16 cellular contexts compared by ENCODE assay signal in the genomic region with DNA sequence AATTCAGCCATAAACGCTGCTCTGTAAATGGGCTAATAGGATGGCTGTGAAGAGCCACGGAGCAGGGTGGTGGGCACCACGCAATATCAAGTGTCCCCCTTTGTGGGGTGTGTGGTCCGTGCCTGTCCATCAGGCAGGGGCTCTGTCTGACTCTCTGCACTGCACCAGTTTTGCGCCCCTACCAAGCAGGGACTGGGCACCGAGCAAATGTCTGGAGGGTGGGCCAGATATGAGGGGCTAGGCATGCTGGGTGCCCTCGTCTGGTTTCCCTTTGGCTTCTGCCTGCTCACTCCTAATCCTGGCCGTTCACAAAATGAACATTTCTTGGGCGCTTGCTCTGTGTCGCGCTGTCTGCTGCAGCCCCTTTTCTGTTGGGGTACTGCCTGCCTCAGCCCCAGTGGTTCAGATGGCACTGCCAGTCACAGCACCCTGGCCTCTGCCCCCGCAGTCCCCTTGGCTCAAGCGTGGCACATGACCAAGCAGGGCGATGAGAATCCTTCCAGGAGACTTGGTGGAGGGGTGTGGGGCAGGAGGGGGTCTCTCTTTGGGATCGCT. TPM values are rescaled to one million over a fixed set of nuclear protein-coding genes. Genes with fewer than 3 reads are reported as not detected.
DNase-seq lines count a peak whose midpoint lies in the region; ATAC-seq, FAIRE-seq and TF ChIP-seq lines count a peak whose summit lies in the region.
"Had no signal": no experiment of that assay in that cellular context is flagged by ENCODE, and none has a peak within 500 bp of the region (broad histone marks: within the 10 kb centered on the region; RNA-seq: fewer than 3 reads in every experiment).

No MANE protein-coding gene starts in this region.

- H3K9me3 Mint-ChIP-seq in Caco-2 (ENCODE audit: unreplicated experiment), result peaks cover 10% of the 10 kb centered on the region
- H3K9me3 Mint-ChIP-seq in immature natural killer cell, result peaks cover 1 to 13% (median 7%) of the 10 kb centered on the region in 6 donors
- peaks cover 15% of the 10 kb centered on the region for H3K9me3 Mint-ChIP-seq in osteocyte (ENCODE audit: unreplicated experiment)

- intact Hi-C loops in Caco-2 (cut with micrococcal nuclease; ENCODE audit: unreplicated experiment), result no loop called here
- intact Hi-C loops in pancreas (cut with DNase I), result loop anchor here in 2 of 3 donors (10.0 kb wide), 2 partner anchors 160 to 180 kb away; a partner anchor contains a TSS

- WGBS in pancreas, 2 donors, result 82 to 84% methylated on average over 15 of the region's 15 CpGs

- no peak for ATAC-seq in T-helper 17 cell
- ATAC-seq in pancreas, result no peak
- no peak for ATAC-seq in HG03378 (IDR thresholded peaks at IDR 0.05; ENCODE audit: unreplicated experiment)

- H3K27me3 Mint-ChIP-seq in Caco-2 (ENCODE audit: insufficient read depth, unreplicated experiment), result no peaks in the 10 kb centered on the region
- no peaks in the 10 kb centered on the region for H3K27me3 Mint-ChIP-seq in T-helper 17 cell
- H3K27me3 Mint-ChIP-seq in immature natural killer cell (ENCODE audit: low read depth in 3 of 3), result peaks cover 0 to 7% (median 3%) of the 10 kb centered on the region in 3 donors
- H3K27me3 Mint-ChIP-seq in osteocyte (ENCODE audit: unreplicated experiment), result no peaks in the 10 kb centered on the region

- H3K9me3 ChIP-seq in Caco-2 (0 out of 2 replicates have a peak, but pooled peaks cover 4% of the 10 kb centered on the region), T-helper 17 cell (ENCODE audit: control insufficient read depth, low read length, poor library complexity, severe bottlenecking) (peaks cover 3% of the 10 kb centered on the region), pancreas (no peaks in the 10 kb centered on the region)
- H3K9me3 ChIP-seq: MG63, SJSA1 had no signal

- no peak overlapping the region for H3K4me3 ChIP-seq in Caco-2 (ENCODE audit: low read depth, low read length)
- H3K4me3 ChIP-seq in pancreas, result no peak overlapping the region
- H3K4me3 ChIP-seq: MG63, SJSA1 had no signal

- peaks cover 25% of the 10 kb centered on the region for H3K4me1 Mint-ChIP-seq in Caco-2 (ENCODE audit: low read depth, unreplicated experiment)
- H3K4me1 Mint-ChIP-seq in T-helper 17 cell, result peaks cover 24% of the 10 kb centered on the region
- peaks cover 29 to 33% of the 10 kb centered on the region in 2 donors for H3K4me1 Mint-ChIP-seq in immature natural killer cell
- H3K4me1 Mint-ChIP-seq in osteocyte (ENCODE audit: unreplicated experiment), result peaks cover 32% of the 10 kb centered on the region

- POLR2A ChIA-PET in Caco-2 (lab: Charles Lee), result interaction anchor here (0.6 kb wide), 1 partner anchor 288 kb away, joined by 3 read pairs; no protein-coding TSS in a partner anchor

- H3K36me3 Mint-ChIP-seq in Caco-2 (ENCODE audit: insufficient read depth, unreplicated experiment) (no peaks in the 10 kb centered on the region), T-helper 17 cell (ENCODE audit: low read depth) (peaks cover 2% of the 10 kb centered on the region), immature natural killer cell (peaks cover 0 to 5% (median 0%) of the 10 kb centered on the region in 3 donors), osteocyte (ENCODE audit: unreplicated experiment) (no peaks in the 10 kb centered on the region)

- TF ChIP-seq CTCF in Caco-2 (IDR thresholded peaks at IDR 0.05; ENCODE audit: insufficient read depth in 1 of 2, low read depth in 1 of 2, low read length in 1 of 2, severe bottlenecking in 1 of 2, unreplicated experiment in 1 of 2) (no peak), pancreas (IDR thresholded peaks at IDR 0.05) (no peak), osteocyte (IDR thresholded peaks at IDR 0.05) (no peak)

- CTCF ChIA-PET in Caco-2 (lab: Charles Lee), result interaction anchor here (2.1 kb wide), 1 partner anchor 11 kb away, joined by 13 read pairs; no protein-coding TSS in a partner anchor

- DNase-seq in Caco-2 (no peak), T-helper 17 cell (no peak), immature natural killer cell (no peak), pancreas (peak in 3 of 6 donors; percentile 23 to 52 (median 27)), osteocyte (ENCODE audit: extremely low spot score, unreplicated experiment) (no peak), NOMO-1 treated with dmso at 0.1 percent for 144 hours (lab: John Stamatoyannopoulos, UW; ENCODE audit: unreplicated experiment) (no peak)
- DNase-seq in activated T-cell treated with anti-CD3 and anti-CD28 coated beads, Interleukin-2, amount 50 U/mL, for 48 hours, result no peak
- DNase-seq: activated CD8-positive, alpha-beta memory T cell treated with anti-CD3 and anti-CD28 coated beads, Interleukin-2, amount 50 U/mL, for 48 hours; cortex of kidney; H9; MG63; NCI-H82; stimulated activated naive CD4-positive, alpha-beta T cell treated with Interleukin-2 at 50 U/mL for 16 hours had no signal

- peaks cover 35% of the 10 kb centered on the region for H3K4me1 ChIP-seq in Caco-2
- peaks cover 31 to 52% (median 36%) of the 10 kb centered on the region in 3 donors for H3K4me1 ChIP-seq in pancreas

- BruUV-seq in Caco-2 (replicated peaks; lab: Mats Ljungman, UMichigan), result no TSS peak

- H3K4me3 Mint-ChIP-seq in Caco-2 (ENCODE audit: unreplicated experiment) (peak overlapping the region; percentile 56), T-helper 17 cell (peak overlapping the region; percentile 83), immature natural killer cell (peak overlapping the region in 3 of 5 donors; percentile 35 to 81 (median 70)), osteocyte (ENCODE audit: unreplicated experiment) (no peak overlapping the region)

- peak overlapping the region; percentile 78 to 97 (median 88) for H3K27ac ChIP-seq in pancreas
- H3K27ac ChIP-seq: SJSA1 had no signal

- H3K27me3 ChIP-seq in Caco-2 (replicated peaks; ENCODE audit: control insufficient read depth, insufficient read depth, low read length), result no peaks in the 10 kb centered on the region
- no peaks in the 10 kb centered on the region for H3K27me3 ChIP-seq in pancreas
- H3K27me3 ChIP-seq: MG63, SJSA1 had no signal

- no peak for FAIRE-seq in pancreas (lab: Jason Lieb, UNC)

- H3K36me3 ChIP-seq in Caco-2 (ENCODE audit: control insufficient read depth, insufficient read depth, low read length) (no peaks in the 10 kb centered on the region), pancreas (no peaks in the 10 kb centered on the region)
- H3K36me3 ChIP-seq: MG63, SJSA1 had no signal

- peak overlapping the region; percentile 88 for H3K27ac Mint-ChIP-seq in Caco-2 (ENCODE audit: unreplicated experiment)
- peak overlapping the region; percentile 89 for H3K27ac Mint-ChIP-seq in T-helper 17 cell
- H3K27ac Mint-ChIP-seq in immature natural killer cell, result peak overlapping the region in 1 of 6 donors; percentile 61
- no peak overlapping the region for H3K27ac Mint-ChIP-seq in osteocyte (ENCODE audit: unreplicated experiment)
- H3K27ac Mint-ChIP-seq: H9 had no signal

RNA-seq across cellular contexts. Expression of a gene that starts 37.1 kb away (rescaled TPM):
- 29.5 and 33.2 TPM in 2 replicates for total RNA-seq in Caco-2 (2022)
- 1 to 10 TPM; 3.0 to 6.0 TPM for total RNA-seq in T-helper 17 cell
- 1 to 10 TPM in 2 of 3 donors, under 1 TPM in 1; 0.24 to 1.6 (median 1.2) TPM for polyA plus RNA-seq in immature natural killer cell
- total RNA-seq in pancreas, result 1 to 10 TPM in 5 of 6 donors, under 1 TPM in 1; 0.75 to 3.2 (median 1.2) TPM
- polyA plus RNA-seq in pancreas, result 1 to 10 TPM; 1.6 to 2.2 TPM
- 15.9 and 16.0 TPM in 2 replicates for total RNA-seq in osteocyte
- polyA plus RNA-seq: CD14-positive monocyte had no signal

RNA-seq across cellular contexts. Expression of a gene that starts 45.7 kb away (rescaled TPM):
- total RNA-seq in Caco-2 (2022) (20.8 and 23.4 TPM in 2 replicates), T-helper 17 cell (10 to 100 TPM; 14.2 to 14.5 TPM), pancreas (10 to 100 TPM; 16.6 to 36.4 (median 23.6) TPM), osteocyte (37.4 and 44.5 TPM in 2 replicates)
- polyA plus RNA-seq in immature natural killer cell (10 to 100 TPM in 1 of 3 donors, 1 to 10 TPM in 2; 3.5 to 23.0 (median 4.1) TPM), pancreas (10 to 100 TPM; 13.2 to 13.8 TPM)
